Comparison of ENCODE assay signal across 1 cellular context in the genomic region with DNA sequence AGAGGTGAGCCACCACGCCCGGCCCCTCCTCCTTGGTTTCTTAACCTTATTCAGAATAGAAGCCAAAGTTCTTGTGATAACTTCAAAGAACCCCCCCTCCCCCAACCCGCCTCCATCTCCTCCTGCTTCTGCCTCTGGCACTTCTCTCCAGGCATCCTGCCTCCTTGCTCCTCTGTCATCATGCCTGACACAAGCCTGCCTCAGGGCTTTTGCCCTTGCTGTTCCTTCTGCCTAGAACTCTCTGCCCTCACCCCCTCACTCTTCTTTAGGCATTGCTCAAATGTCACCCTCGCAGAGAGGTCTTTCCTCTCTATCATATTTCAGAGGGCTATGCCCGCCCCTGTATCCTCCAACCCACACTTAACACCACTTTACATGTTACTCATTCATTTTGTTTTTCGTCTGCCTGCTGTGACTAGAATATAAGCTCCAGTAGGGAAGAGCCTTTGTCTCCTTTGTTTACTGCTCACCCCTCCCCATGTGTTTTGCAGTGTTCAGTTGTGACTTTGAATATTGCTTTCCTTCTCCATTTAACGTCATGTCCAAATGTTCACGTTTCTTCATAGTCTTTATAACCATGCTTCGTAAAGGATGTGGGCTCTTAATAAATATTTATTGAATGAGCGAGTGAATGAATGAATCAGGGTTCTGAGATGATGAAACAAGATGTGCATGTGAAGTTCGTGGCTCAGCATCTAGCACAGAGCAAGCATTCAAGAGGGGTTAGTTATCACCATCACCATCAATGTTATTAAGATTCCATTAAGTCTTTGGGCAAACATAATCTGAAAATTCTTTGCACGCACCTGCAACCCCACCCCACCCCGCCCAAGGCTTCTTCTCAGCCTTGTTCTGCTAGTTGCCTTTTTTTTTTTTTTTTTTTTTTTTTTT.
TF ChIP-seq lines count a peak whose summit lies in the region.

No MANE protein-coding gene starts in this region.

TF ChIP-seq in GM23338, 12 proteins besides CTCF, POLR2A, EP300 and RAD21 (continued from another document):
- TF ChIP-seq, protein P1, sequence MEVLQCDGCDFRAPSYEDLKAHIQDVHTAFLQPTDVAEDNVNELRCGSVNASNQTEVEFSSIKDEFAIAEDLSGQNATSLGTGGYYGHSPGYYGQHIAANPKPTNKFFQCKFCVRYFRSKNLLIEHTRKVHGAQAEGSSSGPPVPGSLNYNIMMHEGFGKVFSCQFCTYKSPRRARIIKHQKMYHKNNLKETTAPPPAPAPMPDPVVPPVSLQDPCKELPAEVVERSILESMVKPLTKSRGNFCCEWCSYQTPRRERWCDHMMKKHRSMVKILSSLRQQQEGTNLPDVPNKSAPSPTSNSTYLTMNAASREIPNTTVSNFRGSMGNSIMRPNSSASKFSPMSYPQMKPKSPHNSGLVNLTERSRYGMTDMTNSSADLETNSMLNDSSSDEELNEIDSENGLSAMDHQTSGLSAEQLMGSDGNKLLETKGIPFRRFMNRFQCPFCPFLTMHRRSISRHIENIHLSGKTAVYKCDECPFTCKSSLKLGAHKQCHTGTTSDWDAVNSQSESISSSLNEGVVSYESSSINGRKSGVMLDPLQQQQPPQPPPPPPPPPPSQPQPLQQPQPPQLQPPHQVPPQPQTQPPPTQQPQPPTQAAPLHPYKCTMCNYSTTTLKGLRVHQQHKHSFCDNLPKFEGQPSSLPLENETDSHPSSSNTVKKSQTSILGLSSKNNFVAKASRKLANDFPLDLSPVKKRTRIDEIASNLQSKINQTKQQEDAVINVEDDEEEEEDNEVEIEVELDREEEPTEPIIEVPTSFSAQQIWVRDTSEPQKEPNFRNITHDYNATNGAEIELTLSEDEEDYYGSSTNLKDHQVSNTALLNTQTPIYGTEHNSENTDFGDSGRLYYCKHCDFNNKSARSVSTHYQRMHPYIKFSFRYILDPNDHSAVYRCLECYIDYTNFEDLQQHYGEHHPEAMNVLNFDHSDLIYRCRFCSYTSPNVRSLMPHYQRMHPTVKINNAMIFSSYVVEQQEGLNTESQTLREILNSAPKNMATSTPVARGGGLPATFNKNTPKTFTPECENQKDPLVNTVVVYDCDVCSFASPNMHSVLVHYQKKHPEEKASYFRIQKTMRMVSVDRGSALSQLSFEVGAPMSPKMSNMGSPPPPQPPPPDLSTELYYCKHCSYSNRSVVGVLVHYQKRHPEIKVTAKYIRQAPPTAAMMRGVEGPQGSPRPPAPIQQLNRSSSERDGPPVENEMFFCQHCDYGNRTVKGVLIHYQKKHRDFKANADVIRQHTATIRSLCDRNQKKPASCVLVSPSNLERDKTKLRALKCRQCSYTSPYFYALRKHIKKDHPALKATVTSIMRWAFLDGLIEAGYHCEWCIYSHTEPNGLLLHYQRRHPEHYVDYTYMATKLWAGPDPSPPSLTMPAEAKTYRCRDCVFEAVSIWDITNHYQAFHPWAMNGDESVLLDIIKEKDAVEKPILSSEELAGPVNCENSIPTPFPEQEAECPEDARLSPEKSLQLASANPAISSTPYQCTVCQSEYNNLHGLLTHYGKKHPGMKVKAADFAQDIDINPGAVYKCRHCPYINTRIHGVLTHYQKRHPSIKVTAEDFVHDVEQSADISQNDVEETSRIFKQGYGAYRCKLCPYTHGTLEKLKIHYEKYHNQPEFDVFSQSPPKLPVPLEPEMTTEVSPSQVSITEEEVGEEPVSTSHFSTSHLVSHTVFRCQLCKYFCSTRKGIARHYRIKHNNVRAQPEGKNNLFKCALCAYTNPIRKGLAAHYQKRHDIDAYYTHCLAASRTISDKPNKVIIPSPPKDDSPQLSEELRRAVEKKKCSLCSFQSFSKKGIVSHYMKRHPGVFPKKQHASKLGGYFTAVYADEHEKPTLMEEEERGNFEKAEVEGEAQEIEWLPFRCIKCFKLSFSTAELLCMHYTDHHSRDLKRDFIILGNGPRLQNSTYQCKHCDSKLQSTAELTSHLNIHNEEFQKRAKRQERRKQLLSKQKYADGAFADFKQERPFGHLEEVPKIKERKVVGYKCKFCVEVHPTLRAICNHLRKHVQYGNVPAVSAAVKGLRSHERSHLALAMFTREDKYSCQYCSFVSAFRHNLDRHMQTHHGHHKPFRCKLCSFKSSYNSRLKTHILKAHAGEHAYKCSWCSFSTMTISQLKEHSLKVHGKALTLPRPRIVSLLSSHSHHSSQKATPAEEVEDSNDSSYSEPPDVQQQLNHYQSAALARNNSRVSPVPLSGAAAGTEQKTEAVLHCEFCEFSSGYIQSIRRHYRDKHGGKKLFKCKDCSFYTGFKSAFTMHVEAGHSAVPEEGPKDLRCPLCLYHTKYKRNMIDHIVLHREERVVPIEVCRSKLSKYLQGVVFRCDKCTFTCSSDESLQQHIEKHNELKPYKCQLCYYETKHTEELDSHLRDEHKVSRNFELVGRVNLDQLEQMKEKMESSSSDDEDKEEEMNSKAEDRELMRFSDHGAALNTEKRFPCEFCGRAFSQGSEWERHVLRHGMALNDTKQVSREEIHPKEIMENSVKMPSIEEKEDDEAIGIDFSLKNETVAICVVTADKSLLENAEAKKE (CRISPR knock-in tag; IDR thresholded peaks at IDR 0.05), result no peak
- TF ChIP-seq CREB1 (CRISPR knock-in tag; IDR thresholded peaks at IDR 0.05; ENCODE audit: low read depth), result no peak
- TF ChIP-seq, protein P2, sequence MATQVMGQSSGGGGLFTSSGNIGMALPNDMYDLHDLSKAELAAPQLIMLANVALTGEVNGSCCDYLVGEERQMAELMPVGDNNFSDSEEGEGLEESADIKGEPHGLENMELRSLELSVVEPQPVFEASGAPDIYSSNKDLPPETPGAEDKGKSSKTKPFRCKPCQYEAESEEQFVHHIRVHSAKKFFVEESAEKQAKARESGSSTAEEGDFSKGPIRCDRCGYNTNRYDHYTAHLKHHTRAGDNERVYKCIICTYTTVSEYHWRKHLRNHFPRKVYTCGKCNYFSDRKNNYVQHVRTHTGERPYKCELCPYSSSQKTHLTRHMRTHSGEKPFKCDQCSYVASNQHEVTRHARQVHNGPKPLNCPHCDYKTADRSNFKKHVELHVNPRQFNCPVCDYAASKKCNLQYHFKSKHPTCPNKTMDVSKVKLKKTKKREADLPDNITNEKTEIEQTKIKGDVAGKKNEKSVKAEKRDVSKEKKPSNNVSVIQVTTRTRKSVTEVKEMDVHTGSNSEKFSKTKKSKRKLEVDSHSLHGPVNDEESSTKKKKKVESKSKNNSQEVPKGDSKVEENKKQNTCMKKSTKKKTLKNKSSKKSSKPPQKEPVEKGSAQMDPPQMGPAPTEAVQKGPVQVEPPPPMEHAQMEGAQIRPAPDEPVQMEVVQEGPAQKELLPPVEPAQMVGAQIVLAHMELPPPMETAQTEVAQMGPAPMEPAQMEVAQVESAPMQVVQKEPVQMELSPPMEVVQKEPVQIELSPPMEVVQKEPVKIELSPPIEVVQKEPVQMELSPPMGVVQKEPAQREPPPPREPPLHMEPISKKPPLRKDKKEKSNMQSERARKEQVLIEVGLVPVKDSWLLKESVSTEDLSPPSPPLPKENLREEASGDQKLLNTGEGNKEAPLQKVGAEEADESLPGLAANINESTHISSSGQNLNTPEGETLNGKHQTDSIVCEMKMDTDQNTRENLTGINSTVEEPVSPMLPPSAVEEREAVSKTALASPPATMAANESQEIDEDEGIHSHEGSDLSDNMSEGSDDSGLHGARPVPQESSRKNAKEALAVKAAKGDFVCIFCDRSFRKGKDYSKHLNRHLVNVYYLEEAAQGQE (IDR thresholded peaks at IDR 0.05; ENCODE audit: unreplicated experiment), result no peak
